Comparison of ENCODE assay signal across 8 cellular contexts in the genomic region with DNA sequence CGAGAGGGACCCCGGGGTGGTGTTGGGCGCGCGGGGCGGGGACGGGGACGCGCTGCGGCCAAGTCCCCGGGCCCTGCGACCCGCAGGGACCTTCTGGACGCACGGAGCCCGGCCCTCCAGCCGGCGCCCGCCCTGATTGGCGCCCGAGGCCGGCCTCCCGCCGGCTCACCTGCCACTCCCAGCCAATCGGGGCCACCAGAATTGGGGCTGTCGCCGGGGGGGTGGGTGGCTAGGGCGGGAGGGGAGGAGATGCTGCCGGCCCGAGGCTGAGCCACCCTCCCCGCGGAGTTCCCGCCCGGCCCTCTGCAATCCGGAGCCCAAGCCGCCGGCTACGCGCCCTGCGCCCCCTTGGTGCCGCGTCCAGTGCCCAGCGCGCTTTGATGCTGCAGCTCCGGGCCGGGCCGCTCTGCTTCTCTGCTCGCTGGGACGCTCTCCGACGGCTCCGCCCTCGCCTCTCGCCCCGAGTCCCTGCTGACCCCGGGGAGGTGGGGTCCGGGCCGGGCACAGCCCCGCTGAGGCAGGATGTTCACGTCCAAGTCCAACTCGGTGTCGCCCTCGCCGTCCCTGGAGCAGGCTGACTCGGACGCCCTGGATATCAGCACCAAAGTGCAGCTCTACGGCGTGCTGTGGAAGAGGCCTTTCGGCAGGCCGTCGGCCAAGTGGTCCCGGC. TPM values are rescaled to one million over a fixed set of nuclear protein-coding genes. Genes with fewer than 3 reads are reported as not detected.
DNase-seq lines count a peak whose midpoint lies in the region; ATAC-seq, FAIRE-seq and TF ChIP-seq lines count a peak whose summit lies in the region.

A gene (plus strand): TSS at position 285 of the 670 bp plus-strand sequence. CDS start 238 bp downstream, at position 523.

- ATAC-seq in right lobe of liver (peak; percentile 17 to 29 (median 26)), HG02610 (IDR thresholded peaks at IDR 0.05; ENCODE audit: unreplicated experiment) (no peak)

- peak within 1 kb of the TSS; percentile 17 for H3K4me3 ChIP-seq in bronchial epithelial cell (ENCODE audit: low read depth, low read length)
- H3K4me3 ChIP-seq in right lobe of liver = peak within 1 kb of the TSS; percentile 9 to 21 (median 14)
- H3K4me3 ChIP-seq in transverse colon = peak within 1 kb of the TSS in 3 of 4 donors; percentile 9 to 44 (median 29)

- H3K4me1 Mint-ChIP-seq in activated naive CD4-positive, alpha-beta T cell treated with anti-CD3 and anti-CD28 coated beads, Interleukin-2, amount 10 ng/mL, durations not matched to agents 7 days and 5 days = peaks cover 3% of the 10 kb centered on the region

- H3K27me3 ChIP-seq in bronchial epithelial cell (ENCODE audit: control insufficient read depth, insufficient read depth, low read length) = peaks cover 43% of the 10 kb centered on the region
- peaks cover 0 to 11% of the 10 kb centered on the region in 2 donors for H3K27me3 ChIP-seq in right lobe of liver
- peaks cover 73% of the 10 kb centered on the region for H3K27me3 ChIP-seq in transverse colon

- TF ChIP-seq CTCF in bronchial epithelial cell (IDR thresholded peaks at IDR 0.05; ENCODE audit: insufficient read depth, low read length, severe bottlenecking) = no peak
- TF ChIP-seq CTCF in right lobe of liver (IDR thresholded peaks at IDR 0.05) = no peak
- TF ChIP-seq CTCF in transverse colon (IDR thresholded peaks at IDR 0.05) = no peak

- H3K4me1 ChIP-seq in right lobe of liver (peaks cover 0 to 14% (median 7%) of the 10 kb centered on the region in 4 donors), transverse colon (peaks cover 5 to 17% (median 15%) of the 10 kb centered on the region in 4 donors)

- peak; percentile 12 for DNase-seq in NCI-H2227 (lab: John Stamatoyannopoulos, UW; ENCODE audit: unreplicated experiment)
- no peak for DNase-seq in NCI-H2227 treated with DMSO at 0.1 percent for 48 hours (lab: John Stamatoyannopoulos, UW)
- no peak for DNase-seq in bronchial epithelial cell (ENCODE audit: low read depth)
- peak in 1 of 3 donors; percentile 45 for DNase-seq in right lobe of liver
- no peak for DNase-seq in transverse colon
- DNase-seq in SW 1271 (lab: John Stamatoyannopoulos, UW) = no peak
- no peak for DNase-seq in activated naive CD4-positive, alpha-beta T cell treated with anti-CD3 and anti-CD28 coated beads, Interleukin-2, amount 10 ng/mL, durations not matched to agents 7 days and 5 days

- no peak within 1 kb of the TSS for H3K27ac Mint-ChIP-seq in activated naive CD4-positive, alpha-beta T cell treated with anti-CD3 and anti-CD28 coated beads, Interleukin-2, amount 10 ng/mL, durations not matched to agents 7 days and 5 days

- no CpG with 5 or more reads among the region's 72 CpGs for WGBS in right lobe of liver (ENCODE audit: insufficient coverage, low coverage, low lambda C conversion rate, missing lambda C conversion rate)
- 11% methylated on average over 15 of the region's 72 CpGs; no CpG with 5 or more reads in 1 of the 2 donors for WGBS in transverse colon (ENCODE audit: low coverage in 1 of 2), 2 donors

- peaks cover 90% of the 10 kb centered on the region for H3K27me3 Mint-ChIP-seq in activated naive CD4-positive, alpha-beta T cell treated with anti-CD3 and anti-CD28 coated beads, Interleukin-2, amount 10 ng/mL, durations not matched to agents 7 days and 5 days

- in situ Hi-C loops in transverse colon (cut with MboI; ENCODE audit: low pct_ligation_motif_present in 1 of 4, low pct_unique_long_range_greater_than_20kb in 1 of 4, low sequenced_read_pairs in 3 of 4) = no loop called here

- H3K36me3 Mint-ChIP-seq in activated naive CD4-positive, alpha-beta T cell treated with anti-CD3 and anti-CD28 coated beads, Interleukin-2, amount 10 ng/mL, durations not matched to agents 7 days and 5 days = no peaks in the 10 kb centered on the region

- TF ChIP-seq POLR2A in right lobe of liver (IDR thresholded peaks at IDR 0.05) = no peak
- no peak for TF ChIP-seq POLR2A in transverse colon (IDR thresholded peaks at IDR 0.05)

- no peak for FAIRE-seq in bronchial epithelial cell (lab: Jason Lieb, UNC)

- H3K9me3 ChIP-seq in right lobe of liver (no peaks in the 10 kb centered on the region), transverse colon (no peaks in the 10 kb centered on the region)

- no peaks in the 10 kb centered on the region for H3K9me3 Mint-ChIP-seq in activated naive CD4-positive, alpha-beta T cell treated with anti-CD3 and anti-CD28 coated beads, Interleukin-2, amount 10 ng/mL, durations not matched to agents 7 days and 5 days

- H3K4me3 Mint-ChIP-seq in activated naive CD4-positive, alpha-beta T cell treated with anti-CD3 and anti-CD28 coated beads, Interleukin-2, amount 10 ng/mL, durations not matched to agents 7 days and 5 days = no peak within 1 kb of the TSS

- H3K27ac ChIP-seq in right lobe of liver (no peak within 1 kb of the TSS), transverse colon (no peak within 1 kb of the TSS)

- CTCF ChIA-PET in activated naive CD4-positive, alpha-beta T cell treated with anti-CD3 and anti-CD28 coated beads, Interleukin-2, amount 10 ng/mL, durations not matched to agents 7 days and 5 days (lab: Charles Lee) = no interaction called here

- no peak for TF ChIP-seq EP300 in transverse colon (IDR thresholded peaks at IDR 0.05; ENCODE audit: low read depth)

- intact Hi-C loops in right lobe of liver (cut with DNase I) (no loop called here), transverse colon (cut with DNase I; ENCODE audit: low total_unique reads) (no loop called here)

- H3K36me3 ChIP-seq in bronchial epithelial cell (ENCODE audit: control insufficient read depth, insufficient read depth, low read length) (no peaks in the 10 kb centered on the region), right lobe of liver (no peaks in the 10 kb centered on the region), transverse colon (no peaks in the 10 kb centered on the region)

RNA-seq across cellular contexts. Expression of the gene that starts here (rescaled TPM):
- 0.26 TPM in 1 of 2 replicates, not detected in the other for total RNA-seq in bronchial epithelial cell
- under 1 TPM in 1 of 6 experiments, not detected in 5; 0.04 TPM for total RNA-seq in right lobe of liver
- total RNA-seq in transverse colon = under 1 TPM in 2 of 4 donors, not detected in 2; 0.14 to 0.16 TPM

Comparison
In these comparisons a context has a peak if more than half of its experiments do, and no peak if none do; other contexts are left out.
1. Peak in ATAC-seq and H3K4me3 ChIP-seq in right lobe of liver; RNA of the gene not detected or under 1 TPM.